1 cellular context compared by ENCODE assay signal in genomic region chr9:20569525-20569924, GRCh38.
TF ChIP-seq lines count a peak whose summit lies in the region.

No MANE protein-coding gene starts in this region.

TF ChIP-seq in IMR-90, 13 proteins besides CTCF, POLR2A, EP300 and RAD21:
- no peak for TF ChIP-seq MAZ (IDR thresholded peaks at IDR 0.05; ENCODE audit: borderline replicate concordance, low read depth, low read length)
- no peak for TF ChIP-seq MAFK (IDR thresholded peaks at IDR 0.05; ENCODE audit: low read depth, low read length)
- no peak for TF ChIP-seq MXI1 (IDR thresholded peaks at IDR 0.05; ENCODE audit: borderline replicate concordance, low read depth, low read length)
- TF ChIP-seq NFE2L2 (IDR thresholded peaks at IDR 0.05; ENCODE audit: low read depth, low read length) = no peak
- TF ChIP-seq BHLHE40 (IDR thresholded peaks at IDR 0.05; ENCODE audit: low read depth, low read length) = no peak
- no peak for TF ChIP-seq CHD1 (IDR thresholded peaks at IDR 0.05; ENCODE audit: low read depth, low read length)
- TF ChIP-seq, protein P1, sequence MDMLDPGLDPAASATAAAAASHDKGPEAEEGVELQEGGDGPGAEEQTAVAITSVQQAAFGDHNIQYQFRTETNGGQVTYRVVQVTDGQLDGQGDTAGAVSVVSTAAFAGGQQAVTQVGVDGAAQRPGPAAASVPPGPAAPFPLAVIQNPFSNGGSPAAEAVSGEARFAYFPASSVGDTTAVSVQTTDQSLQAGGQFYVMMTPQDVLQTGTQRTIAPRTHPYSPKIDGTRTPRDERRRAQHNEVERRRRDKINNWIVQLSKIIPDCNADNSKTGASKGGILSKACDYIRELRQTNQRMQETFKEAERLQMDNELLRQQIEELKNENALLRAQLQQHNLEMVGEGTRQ (IDR thresholded peaks at IDR 0.05; ENCODE audit: low read depth, low read length) = no peak
- no peak for TF ChIP-seq CEBPB (IDR thresholded peaks at IDR 0.05; ENCODE audit: low read depth, low read length)
- TF ChIP-seq RCOR1 (IDR thresholded peaks at IDR 0.05; ENCODE audit: insufficient replicate concordance, low read length) = no peak
- TF ChIP-seq SMC3 (IDR thresholded peaks at IDR 0.05; ENCODE audit: low read depth, low read length) = no peak
- TF ChIP-seq RFX5 (IDR thresholded peaks at IDR 0.05; ENCODE audit: low read depth, low read length) = no peak
- no peak for TF ChIP-seq FOS (IDR thresholded peaks at IDR 0.05; ENCODE audit: low read depth, low read length)
- TF ChIP-seq ELK1 (IDR thresholded peaks at IDR 0.05; ENCODE audit: borderline replicate concordance, low read depth, low read length) = no peak
